12 cellular contexts compared by ENCODE assay signal in the genomic region with DNA sequence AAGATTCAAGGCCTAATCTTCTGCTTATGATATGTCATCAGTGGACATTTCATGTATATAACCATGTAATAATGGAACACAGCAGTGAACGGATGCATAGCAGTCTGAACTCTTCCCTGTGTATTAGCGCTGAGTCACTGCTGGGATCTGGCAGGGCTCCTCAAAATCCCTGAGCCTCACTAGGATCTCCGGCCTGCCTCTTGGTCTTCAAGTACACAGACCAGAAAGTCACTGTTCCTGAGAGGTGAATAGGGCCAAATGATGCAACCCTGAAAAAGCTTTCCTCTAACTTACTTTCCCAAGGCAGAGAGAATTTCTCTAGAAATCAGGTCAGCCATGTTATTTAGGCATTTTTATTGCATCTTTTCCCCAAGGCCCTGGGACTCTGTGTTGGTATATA. TPM values are rescaled to one million over a fixed set of nuclear protein-coding genes. Genes with fewer than 3 reads are reported as not detected.
DNase-seq lines count a peak whose midpoint lies in the region; ATAC-seq and TF ChIP-seq lines count a peak whose summit lies in the region.
"Had no signal": no experiment of that assay in that cellular context is flagged by ENCODE, and none has a peak within 500 bp of the region (broad histone marks: within the 10 kb centered on the region; RNA-seq: fewer than 3 reads in every experiment).

No MANE protein-coding gene starts in this region.

- H3K36me3 ChIP-seq in ACC112 (ENCODE audit: insufficient read depth, low read length) (no peaks in the 10 kb centered on the region), HEK293 (ENCODE audit: control insufficient read depth in 2 of 2, insufficient read depth in 1 of 2, low read length in 2 of 2) (no peaks in the 10 kb centered on the region), endodermal cell (ENCODE audit: control insufficient read depth, insufficient read depth, low read length) (no peaks in the 10 kb centered on the region)

- H3K27ac ChIP-seq in ACC112 (ENCODE audit: low read depth, low read length): peak overlapping the region; percentile 49
- no peak overlapping the region for H3K27ac ChIP-seq in HEK293 (ENCODE audit: extremely low read depth, low read depth, low read length)
- H3K27ac ChIP-seq in endodermal cell (ENCODE audit: low read depth, low read length): no peak overlapping the region

- TF ChIP-seq CTCF in HEK293 (tag by site-specific recombination; IDR thresholded peaks at IDR 0.05) (no peak), endodermal cell (conservative IDR thresholded peaks at IDR 0.05) (no peak), chondrocyte (IDR thresholded peaks at IDR 0.05) (no peak)

- no peak overlapping the region for H3K27ac Mint-ChIP-seq in endodermal cell
- no peak overlapping the region for H3K27ac Mint-ChIP-seq in chondrocyte (ENCODE audit: unreplicated experiment)
- H3K27ac Mint-ChIP-seq: activated CD4-positive, alpha-beta T cell treated with anti-CD3 and anti-CD28 coated beads, Interleukin-2, amount 10 ng/mL, durations not matched to agents 7 days and 5 days had no signal

- ATAC-seq in HG03097 (IDR thresholded peaks at IDR 0.05; ENCODE audit: low FRiP score, unreplicated experiment): no peak

- H3K4me3 Mint-ChIP-seq in endodermal cell: no peak overlapping the region
- H3K4me3 Mint-ChIP-seq in chondrocyte (ENCODE audit: unreplicated experiment): no peak overlapping the region
- H3K4me3 Mint-ChIP-seq: activated CD4-positive, alpha-beta T cell treated with anti-CD3 and anti-CD28 coated beads, Interleukin-2, amount 10 ng/mL, durations not matched to agents 7 days and 5 days had no signal

- POLR2A ChIA-PET in HEK293 (lab: Yijun Ruan, JAX): no interaction called here

- H3K4me1 ChIP-seq in ACC112 (ENCODE audit: control insufficient read depth, insufficient read depth, low read length, unreplicated experiment) (peaks cover 12% of the 10 kb centered on the region), HEK293 (ENCODE audit: control insufficient read depth, insufficient read depth, low read length) (no peaks in the 10 kb centered on the region), endodermal cell (ENCODE audit: control insufficient read depth, insufficient read depth, low read length) (no peaks in the 10 kb centered on the region)

- H3K27me3 Mint-ChIP-seq in endodermal cell (ENCODE audit: insufficient read depth) (peaks cover 38% of the 10 kb centered on the region), chondrocyte (ENCODE audit: low read depth) (peaks cover 8% of the 10 kb centered on the region)

- H3K4me3 ChIP-seq in ACC112 (ENCODE audit: low read depth, low read length): no peak overlapping the region
- no peak overlapping the region for H3K4me3 ChIP-seq in HEK293 (ENCODE audit: low read depth, low read length)
- H3K4me3 ChIP-seq in endodermal cell (ENCODE audit: low read length): no peak overlapping the region
- H3K4me3 ChIP-seq: BLaER1 treated with 17β-estradiol and CSF1 and Interleukin-3, amounts not matched to agents 10 nM and 100 nM had no signal

- no peaks in the 10 kb centered on the region for H3K79me2 ChIP-seq in ACC112 (ENCODE audit: control insufficient read depth, insufficient read depth, low read length, unreplicated experiment)

- no peaks in the 10 kb centered on the region for H3K36me3 Mint-ChIP-seq in endodermal cell (ENCODE audit: low read depth)
- H3K36me3 Mint-ChIP-seq in chondrocyte (ENCODE audit: low read depth): peaks cover 3% of the 10 kb centered on the region

- CTCF ChIA-PET in HEK293 (lab: Yijun Ruan, JAX): no interaction called here

- peak overlapping the region; percentile 46 for H2AFZ ChIP-seq in ACC112 (ENCODE audit: low read length, unreplicated experiment)

- H3K9me3 ChIP-seq in HEK293 (ENCODE audit: control insufficient read depth, insufficient read depth, low read depth, low read length): no peaks in the 10 kb centered on the region
- peaks cover 13% of the 10 kb centered on the region for H3K9me3 ChIP-seq in endodermal cell (ENCODE audit: control insufficient read depth, low read length)

- WGBS in endodermal cell (ENCODE audit: insufficient coverage in 1 of 2, insufficient read length in 1 of 2), 2 experiments: 93 to 100% methylated on average over 3 of the region's 3 CpGs

- H3K9ac ChIP-seq in endodermal cell (ENCODE audit: extremely low read depth, low read length, poor library complexity, severe bottlenecking): no peak overlapping the region
- H3K9ac ChIP-seq: BLaER1 treated with 17β-estradiol and CSF1 and Interleukin-3, amounts not matched to agents 10 nM and 100 nM had no signal

- H3K4me1 Mint-ChIP-seq in endodermal cell: peaks cover 9% of the 10 kb centered on the region
- H3K4me1 Mint-ChIP-seq in chondrocyte (ENCODE audit: low read depth): no peaks in the 10 kb centered on the region
- H3K4me1 Mint-ChIP-seq: activated CD4-positive, alpha-beta T cell treated with anti-CD3 and anti-CD28 coated beads, Interleukin-2, amount 10 ng/mL, durations not matched to agents 7 days and 5 days had no signal

- H3K9me3 Mint-ChIP-seq in endodermal cell: peaks cover 13% of the 10 kb centered on the region
- H3K9me3 Mint-ChIP-seq in chondrocyte (ENCODE audit: low read depth): peaks cover 13% of the 10 kb centered on the region

- H3K27me3 ChIP-seq in ACC112 (ENCODE audit: insufficient read depth, low read length) (0 out of 2 replicates have a peak, but pooled peaks cover 3% of the 10 kb centered on the region), endodermal cell (ENCODE audit: control insufficient read depth, insufficient read depth, low read length, poor library complexity, severe bottlenecking) (peaks cover 45% of the 10 kb centered on the region)
- H3K27me3 ChIP-seq: BLaER1 treated with 17β-estradiol and CSF1 and Interleukin-3, amounts not matched to agents 10 nM and 100 nM had no signal

- DNase-seq in endodermal cell (peak; percentile 38), mucosa of gallbladder (ENCODE audit: low spot score) (peak; percentile 65), chondrocyte (ENCODE audit: low spot score) (no peak), NCI-H146 treated with DMSO at 0.1 percent for 48 hours (lab: John Stamatoyannopoulos, UW; ENCODE audit: unreplicated experiment) (no peak), SW 1271 (lab: John Stamatoyannopoulos, UW) (no peak)
- DNase-seq: activated CD4-positive, alpha-beta T cell treated with anti-CD3 and anti-CD28 coated beads, Interleukin-2, amount 10 ng/mL, durations not matched to agents 7 days and 5 days; activated naive CD4-positive, alpha-beta T cell; stimulated activated CD4-positive, alpha-beta T cell treated with anti-CD3 and anti-CD28 coated beads, Interleukin-4, amount 100 ng/mL, for 24 hours had no signal

TF ChIP-seq in HEK293, 187 proteins besides CTCF, POLR2A, EP300 and RAD21:
- TF ChIP-seq ZNF223 (tag by site-specific recombination; IDR thresholded peaks at IDR 0.05) (no peak), ZBTB20 (tag by site-specific recombination; IDR thresholded peaks at IDR 0.05) (peak; percentile 78)

RNA-seq across cellular contexts. Expression of a gene that starts 35.0 kb away (rescaled TPM):
- total RNA-seq in endodermal cell (under 1 TPM; 0.46 to 0.77 TPM), mucosa of gallbladder (12.9 TPM), chondrocyte (not detected in 3 replicates)
- not detected for polyA plus RNA-seq in endodermal cell (2013, experiment 1 of 2)
- polyA plus RNA-seq in endodermal cell (2013, experiment 2 of 2): not detected

RNA-seq across cellular contexts. Expression of a gene that starts 45.7 kb away (rescaled TPM):
- total RNA-seq in endodermal cell: 1 to 10 TPM in 1 of 2 donors, under 1 TPM in 1; 0.55 to 1.8 TPM
- polyA plus RNA-seq in endodermal cell (2013, experiment 1 of 2): 1.6 TPM
- polyA plus RNA-seq in endodermal cell (2013, experiment 2 of 2): 1.4 TPM
- total RNA-seq in mucosa of gallbladder: 14.0 TPM
- not detected in 3 replicates for total RNA-seq in chondrocyte
- total RNA-seq: activated CD4-positive, alpha-beta T cell treated with anti-CD3 and anti-CD28 coated beads, Interleukin-2, amount 10 ng/mL, durations not matched to agents 7 days and 5 days had no signal

Comparison
In these comparisons a context has a peak if more than half of its experiments do, and no peak if none do; other contexts are left out.
1. DNase-seq: peak in endodermal cell (single experiment) and mucosa of gallbladder (single experiment); none in chondrocyte (single experiment), NCI-H146 treated with DMSO at 0.1 percent for 48 hours (single experiment) and SW 1271 (0 of 2).